ENCODE assay signal across 9 cellular contexts in genomic region chr20:37911838-37912273, GRCh38. TPM values are rescaled to one million over a fixed set of nuclear protein-coding genes. Genes with fewer than 3 reads are reported as not detected.
A peak's percentile ranks its signal among the peaks of the same experiment; 100 is the strongest.
DNase-seq lines count a peak whose midpoint lies in the region; ATAC-seq, FAIRE-seq and TF ChIP-seq lines count a peak whose summit lies in the region.
"Had no signal": no experiment of that assay in that cellular context is flagged by ENCODE, and none has a peak within 500 bp of the region (broad histone marks: within the 10 kb centered on the region; RNA-seq: fewer than 3 reads in every experiment).

No MANE protein-coding gene starts in this region.

- no peaks in the 10 kb centered on the region for H3K36me3 ChIP-seq in PC-9 (ENCODE audit: low read depth)

- FAIRE-seq in A549 (lab: Jason Lieb, UNC): no peak
- FAIRE-seq: keratinocyte had no signal

- peak; percentile 13 to 44; a peak in 3 of 6 replicates for ATAC-seq in A549
- ATAC-seq in Right ventricle myocardium superior (ENCODE audit: poor library complexity): peak; percentile 73
- no peak for ATAC-seq in T-helper 17 cell

- H2AFZ ChIP-seq in PC-9: no peak overlapping the region

- H3K4me1 Mint-ChIP-seq in T-helper 17 cell: peaks cover 20% of the 10 kb centered on the region
- H3K4me1 Mint-ChIP-seq in immature natural killer cell: peaks cover 12 to 18% of the 10 kb centered on the region in 2 donors

- H3K9me3 ChIP-seq in A549 (no peaks in the 10 kb centered on the region), PC-9 (ENCODE audit: insufficient read depth, low read depth) (no peaks in the 10 kb centered on the region), T-helper 17 cell (ENCODE audit: control insufficient read depth, low read length, poor library complexity, severe bottlenecking) (no peaks in the 10 kb centered on the region)

- H3K4me2 ChIP-seq in A549 (no peak overlapping the region), PC-9 (no peak overlapping the region)

- H3K27ac Mint-ChIP-seq in T-helper 17 cell: no peak overlapping the region
- H3K27ac Mint-ChIP-seq in immature natural killer cell: no peak overlapping the region

- no TSS peak for BruUV-seq in PC-9 (replicated peaks; lab: Mats Ljungman, UMichigan)

- TF ChIP-seq RAD21 in A549 (conservative IDR thresholded peaks at IDR 0.05 in 1 of 2, IDR thresholded peaks at IDR 0.05 in 1 of 2): no peak

- H3K27me3 Mint-ChIP-seq in T-helper 17 cell: peaks cover 79% of the 10 kb centered on the region
- peaks cover 10 to 11% (median 10%) of the 10 kb centered on the region in 3 donors for H3K27me3 Mint-ChIP-seq in immature natural killer cell (ENCODE audit: low read depth in 3 of 3)

- H3K4me3 Mint-ChIP-seq in T-helper 17 cell (no peak overlapping the region), immature natural killer cell (no peak overlapping the region)

- H3K9me2 ChIP-seq in PC-9 (ENCODE audit: insufficient read depth): no peaks in the 10 kb centered on the region

- H3K79me2 ChIP-seq in PC-9 (ENCODE audit: low read depth): no peaks in the 10 kb centered on the region

- POLR2A ChIA-PET in A549 (lab: Yijun Ruan, JAX) (no interaction called here), PC-9 (lab: Charles Lee; ENCODE audit: unreplicated experiment) (no interaction called here)

- CTCF ChIA-PET in A549 (lab: Yijun Ruan, JAX): interaction anchor here (0.6 to 2.4 kb wide), 2 partner anchors 10 to 17 kb away, joined by 3 to 8 read pairs; no protein-coding TSS in a partner anchor
- CTCF ChIA-PET in PC-9 (lab: Charles Lee): no interaction called here

- DNase-seq in A549 (ENCODE audit: low read depth in 1 of 2, low spot score in 1 of 2) (peak in 1 of 2 experiments; percentile 19), GM13977 (ENCODE audit: low spot score) (peak; percentile 65), RPMI8226 (peak; percentile 59), Right ventricle myocardium superior (peak; percentile 81), PC-9 (no peak), NCI-H2029 treated with DMSO at 0.1 percent for 48 hours (lab: John Stamatoyannopoulos, UW) (no peak), T-helper 17 cell (no peak), immature natural killer cell (no peak)

- H3K4me3 ChIP-seq in A549 (no peak overlapping the region), PC-9 (no peak overlapping the region)

- no peaks in the 10 kb centered on the region for H4K20me1 ChIP-seq in PC-9 (ENCODE audit: insufficient read depth)

- H3F3A ChIP-seq in PC-9 (ENCODE audit: insufficient read depth, low read depth): no peaks in the 10 kb centered on the region

- H3K36me3 Mint-ChIP-seq in T-helper 17 cell (ENCODE audit: low read depth) (peaks cover 6% of the 10 kb centered on the region), immature natural killer cell (no peaks in the 10 kb centered on the region)

- no peak for TF ChIP-seq EP300 in A549 (IDR thresholded peaks at IDR 0.05)

- WGBS in A549 (ENCODE audit: missing lambda C conversion rate): 55% methylated on average over 6 of the region's 11 CpGs

- no peak for TF ChIP-seq POLR2A in A549 (IDR thresholded peaks at IDR 0.05; ENCODE audit: low read length)

- peak overlapping the region in 1 of 2 experiments; percentile 50; a peak in 4 of 6 replicates for H3K27ac ChIP-seq in A549
- no peak overlapping the region for H3K27ac ChIP-seq in PC-9

- no peaks in the 10 kb centered on the region for H3K9me3 Mint-ChIP-seq in immature natural killer cell

- in situ Hi-C loops in GM13977 (cut with MboI; ENCODE audit: low pct_unique_long_range_greater_than_20kb, low sequenced_read_pairs, unreplicated experiment): no loop called here

- TF ChIP-seq CTCF in A549 (IDR thresholded peaks at IDR 0.05) (no peak), GM13977 (IDR thresholded peaks at IDR 0.05; ENCODE audit: extremely low read depth, insufficient read depth, missing control alignments) (no peak), PC-9 (conservative IDR thresholded peaks at IDR 0.05) (no peak)

- H3K4me1 ChIP-seq in A549 (peaks cover 31% of the 10 kb centered on the region), PC-9 (replicated peaks; ENCODE audit: insufficient read depth) (peaks cover 14% of the 10 kb centered on the region; the same call in 1 of the 2 replicates)

- intact Hi-C loops in Right ventricle myocardium superior (cut with DNase I) (no loop called here), PC-9 (cut with micrococcal nuclease; ENCODE audit: unreplicated experiment) (no loop called here)

- H3K27me3 ChIP-seq in PC-9 (ENCODE audit: insufficient read depth, low read depth): peaks cover 40% of the 10 kb centered on the region

TF ChIP-seq in A549, 52 proteins besides CTCF, POLR2A, EP300 and RAD21:
- TF ChIP-seq FOXS1 (CRISPR knock-in tag; IDR thresholded peaks at IDR 0.05): no peak
- no peak for TF ChIP-seq ZNF302 (CRISPR knock-in tag; IDR thresholded peaks at IDR 0.05)
- TF ChIP-seq PBX3 (IDR thresholded peaks at IDR 0.05): no peak
- no peak for TF ChIP-seq POLR2AphosphoS2 (conservative IDR thresholded peaks at IDR 0.05; ENCODE audit: low read length)
- no peak for TF ChIP-seq HOXA7 (CRISPR knock-in tag; IDR thresholded peaks at IDR 0.05)
- TF ChIP-seq PHF8 (IDR thresholded peaks at IDR 0.05; ENCODE audit: borderline replicate concordance, low read depth): no peak

RNA-seq across cellular contexts. Expression of gene VSTM2L, which starts 8.9 kb away (rescaled TPM):
- 1.9 and 2.0 TPM in 2 replicates for polyA plus RNA-seq in A549 (2011; rRNA removed)
- 2.6 and 3.7 TPM in 2 replicates for polyA plus RNA-seq in A549 (2012; cell fraction: cytosol; rRNA removed)
- polyA plus RNA-seq in A549 (2012; cell fraction: nucleus; rRNA removed): 4.1 and 5.2 TPM in 2 replicates
- 3.7 to 7.4 TPM (median 5.8 TPM) in 3 replicates for polyA plus RNA-seq in A549 (2017; fragmentation: RNase III; extraction: RNeasy Plus Mini Kit Qiagen cat#74134 plus additional on column Dnase treatment)
- polyA minus RNA-seq in A549 (2011; rRNA and poly(A)+ RNA removed): 0.92 and 1.3 TPM in 2 replicates
- 17.0 TPM for total RNA-seq in Right ventricle myocardium superior
- total RNA-seq in PC-9 (2021): 1.4 and 2.3 TPM in 2 replicates
- total RNA-seq in T-helper 17 cell: not detected
- not detected for polyA plus RNA-seq in immature natural killer cell

Comparison
In these comparisons a context has a peak if more than half of its experiments do, and no peak if none do; other contexts are left out.
1. DNase-seq: peak in GM13977 (single experiment), RPMI8226 (single experiment) and Right ventricle myocardium superior (single experiment); none in PC-9 (0 of 2), NCI-H2029 treated with DMSO at 0.1 percent for 48 hours (single experiment), T-helper 17 cell (0 of 3) and immature natural killer cell (0 of 3).